ENCODE assay signal across 17 cellular contexts in genomic region chr18:21456428-21457178, GRCh38.
A peak's percentile ranks its signal among the peaks of the same experiment; 100 is the strongest.
DNase-seq lines count a peak whose midpoint lies in the region; ATAC-seq and TF ChIP-seq lines count a peak whose summit lies in the region.
"Had no signal": no experiment of that assay in that cellular context is flagged by ENCODE, and none has a peak within 500 bp of the region (broad histone marks: within the 10 kb centered on the region; RNA-seq: fewer than 3 reads in every experiment).

No MANE protein-coding gene starts in this region.

- no peak overlapping the region for H3K4me3 Mint-ChIP-seq in stimulated activated effector memory CD8-positive, alpha-beta T cell treated with anti-CD3 and anti-CD28 coated beads, Interleukin-12 subunit alpha, Interleukin-12 subunit beta, amount 100 ng/mL, for 72 hours
- H3K4me3 Mint-ChIP-seq: HFFc6 had no signal

- DNase-seq in left ventricle myocardium inferior = no peak
- DNase-seq in heart right ventricle = no peak
- DNase-seq in NCI-H2171 treated with DMSO at 0.1 percent for 48 hours (lab: John Stamatoyannopoulos, UW) = peak; percentile 76
- peak; percentile 70 for DNase-seq in myocyte (ENCODE audit: low read depth)
- DNase-seq in stimulated activated effector memory CD8-positive, alpha-beta T cell treated with anti-CD3 and anti-CD28 coated beads, Interleukin-12 subunit alpha, Interleukin-12 subunit beta, amount 100 ng/mL, for 72 hours (ENCODE audit: low spot score in 2 of 2) = no peak
- no peak for DNase-seq in H4 (ENCODE audit: low spot score)
- DNase-seq in SW480 (ENCODE audit: low spot score) = no peak
- DNase-seq in G401 (ENCODE audit: low spot score) = no peak
- DNase-seq: C1 segment of cervical spinal cord, HFFc6, MV-4-11, NCI-H1436 treated with DMSO at 0.1 percent for 48 hours, NCI-H2107, NCI-H446, RPMI8226, SIG-M5 had no signal

- peak overlapping the region; percentile 89 for H3K27ac ChIP-seq in left ventricle myocardium inferior (replicated peaks)
- H3K27ac ChIP-seq in heart right ventricle = peak overlapping the region in 2 of 10 donors; percentile 20 to 44
- H3K27ac ChIP-seq: HL-60 had no signal

- no peaks in the 10 kb centered on the region for H3K36me3 Mint-ChIP-seq in stimulated activated effector memory CD8-positive, alpha-beta T cell treated with anti-CD3 and anti-CD28 coated beads, Interleukin-12 subunit alpha, Interleukin-12 subunit beta, amount 100 ng/mL, for 72 hours

- ATAC-seq in heart right ventricle = no peak
- ATAC-seq in stimulated activated effector memory CD8-positive, alpha-beta T cell treated with anti-CD3 and anti-CD28 coated beads, Interleukin-12 subunit alpha, Interleukin-12 subunit beta, amount 100 ng/mL, for 72 hours = peak; percentile 40

- H3K9me3 Mint-ChIP-seq in stimulated activated effector memory CD8-positive, alpha-beta T cell treated with anti-CD3 and anti-CD28 coated beads, Interleukin-12 subunit alpha, Interleukin-12 subunit beta, amount 100 ng/mL, for 72 hours = no peaks in the 10 kb centered on the region
- H3K9me3 Mint-ChIP-seq: HFFc6 had no signal

- no peak overlapping the region for H3K27ac Mint-ChIP-seq in stimulated activated effector memory CD8-positive, alpha-beta T cell treated with anti-CD3 and anti-CD28 coated beads, Interleukin-12 subunit alpha, Interleukin-12 subunit beta, amount 100 ng/mL, for 72 hours
- H3K27ac Mint-ChIP-seq: HFFc6 had no signal

- no peaks in the 10 kb centered on the region for H3K9me3 ChIP-seq in left ventricle myocardium inferior (replicated peaks)
- H3K9me3 ChIP-seq in heart right ventricle = no peaks in the 10 kb centered on the region

- H3K4me3 ChIP-seq in left ventricle myocardium inferior (no peak overlapping the region), heart right ventricle (no peak overlapping the region)

- 75 to 77% methylated on average over 5 of the region's 5 CpGs for WGBS in heart right ventricle, 2 donors

- intact Hi-C loops in left ventricle myocardium inferior (cut with micrococcal nuclease) = no loop called here
- intact Hi-C loops in heart right ventricle (cut with DNase I) = no loop called here

- TF ChIP-seq CTCF in left ventricle myocardium inferior (IDR thresholded peaks at IDR 0.05; ENCODE audit: borderline replicate concordance) (no peak), heart right ventricle (IDR thresholded peaks at IDR 0.05) (no peak)

- in situ Hi-C loops in G401 (cut with HindIII; ENCODE audit: low sequenced_read_pairs) = no loop called here

- H3K4me1 ChIP-seq in left ventricle myocardium inferior (peaks cover 56% of the 10 kb centered on the region), heart right ventricle (peaks cover 0 to 46% (median 5%) of the 10 kb centered on the region in 9 donors)

- no peaks in the 10 kb centered on the region for H3K27me3 ChIP-seq in left ventricle myocardium inferior (ENCODE audit: low read depth)
- H3K27me3 ChIP-seq in heart right ventricle = no peaks in the 10 kb centered on the region

- H3K36me3 ChIP-seq in left ventricle myocardium inferior (no peaks in the 10 kb centered on the region), heart right ventricle (no peaks in the 10 kb centered on the region)

- no peaks in the 10 kb centered on the region for H3K4me1 Mint-ChIP-seq in stimulated activated effector memory CD8-positive, alpha-beta T cell treated with anti-CD3 and anti-CD28 coated beads, Interleukin-12 subunit alpha, Interleukin-12 subunit beta, amount 100 ng/mL, for 72 hours

Comparison
In these comparisons a context has a peak if more than half of its experiments do, and no peak if none do; other contexts are left out.
1. DNase-seq: peak in NCI-H2171 treated with DMSO at 0.1 percent for 48 hours (single experiment) and myocyte (single experiment); none in left ventricle myocardium inferior (single experiment), heart right ventricle (0 of 2), stimulated activated effector memory CD8-positive, alpha-beta T cell treated with anti-CD3 and anti-CD28 coated beads, Interleukin-12 subunit alpha, Interleukin-12 subunit beta, amount 100 ng/mL, for 72 hours (0 of 2), H4 (single experiment), SW480 (single experiment) and G401 (single experiment).